Comparison of ENCODE assay signal across 8 cellular contexts in the genomic region with DNA sequence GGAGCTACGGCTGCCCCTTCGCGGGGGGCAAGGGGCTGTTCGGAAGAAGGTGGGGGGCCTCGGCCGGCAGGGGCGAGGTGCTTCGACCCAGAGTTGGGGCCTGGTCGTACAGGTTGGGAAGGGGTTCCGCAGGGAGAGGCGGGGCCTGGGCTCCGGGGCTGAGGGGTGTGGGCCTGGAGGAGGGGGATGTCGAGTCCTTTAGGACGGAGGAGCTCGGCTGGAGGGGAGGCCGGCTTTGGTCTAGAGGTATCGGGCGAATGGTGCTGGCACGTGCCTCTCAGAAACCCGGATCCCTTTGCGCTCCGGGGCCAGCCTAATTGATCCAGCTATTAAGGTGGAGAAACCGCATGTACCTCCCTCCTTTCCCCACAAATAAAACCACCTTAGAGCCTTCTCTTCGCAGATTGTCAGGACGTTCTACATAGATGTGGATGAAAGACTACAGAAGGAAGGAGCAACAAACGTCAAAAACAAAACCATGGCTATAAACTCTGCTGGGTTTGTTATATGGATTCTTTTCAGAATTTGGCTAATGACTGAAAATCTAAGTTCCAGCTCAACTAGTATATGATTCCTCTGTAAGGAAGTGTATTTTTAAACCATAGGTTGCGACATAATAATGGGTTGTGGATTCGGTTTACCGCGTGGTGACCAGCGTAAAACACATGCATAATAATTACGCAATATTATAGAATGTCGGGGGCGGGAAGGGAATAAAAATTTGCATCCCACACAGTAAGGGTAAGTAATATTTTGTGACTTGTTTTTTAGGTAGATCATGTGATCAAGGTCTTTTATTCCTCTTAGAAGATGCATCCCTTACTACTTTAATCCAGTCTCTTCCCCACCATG. TPM values are rescaled to one million over a fixed set of nuclear protein-coding genes. Genes with fewer than 3 reads are reported as not detected.
DNase-seq lines count a peak whose midpoint lies in the region; ATAC-seq, FAIRE-seq and TF ChIP-seq lines count a peak whose summit lies in the region.

No MANE protein-coding gene starts in this region.

- 49% methylated on average over 12 of the region's 34 CpGs for WGBS in HepG2 (ENCODE audit: low lambda C conversion rate)

- H3K27me3 ChIP-seq in Panc1 (ENCODE audit: control insufficient read depth, insufficient read depth, low read length) = no peaks in the 10 kb centered on the region
- H3K27me3 ChIP-seq in HepG2 (ENCODE audit: control insufficient read depth in 1 of 2, insufficient read depth in 2 of 2, low read length in 2 of 2) = no peaks in the 10 kb centered on the region

- H3K27ac ChIP-seq in Panc1 (ENCODE audit: low read length) (0 out of 2 replicates have a peak overlapping the region, but pooled peaks have one; percentile 39), HepG2 (ENCODE audit: extremely low read length, insufficient read depth, low read length) (peak overlapping the region; percentile 50)

- ATAC-seq in GM19438 (IDR thresholded peaks at IDR 0.05; ENCODE audit: low read depth, unreplicated experiment) = peak; percentile 39
- peak; percentile 22 for ATAC-seq in HG03457 (IDR thresholded peaks at IDR 0.05; ENCODE audit: unreplicated experiment)
- peak; percentile 81 for ATAC-seq in Panc1
- peak; percentile 77 for ATAC-seq in HepG2

- FAIRE-seq in HepG2 (lab: Jason Lieb, UNC) = no peak

- no peaks in the 10 kb centered on the region for H4K20me1 ChIP-seq in HepG2 (ENCODE audit: insufficient read depth, low read length)

- in situ Hi-C loops in Panc1 (cut with HindIII; ENCODE audit: low pct_unique_long_range_greater_than_20kb, low sequenced_read_pairs) = no loop called here
- in situ Hi-C loops in HepG2 (cut with HindIII; ENCODE audit: extremely low pct_ligation_motif_present, low pct_unique_long_range_greater_than_20kb) = loop anchor here (25.0 kb wide), 1 partner anchor 122 kb away; the partner anchor contains the start of gene TOP2B

- no peaks in the 10 kb centered on the region for H3K9me3 ChIP-seq in Panc1 (ENCODE audit: control insufficient read depth, insufficient read depth, low read depth, low read length)
- H3K9me3 ChIP-seq in HepG2 (ENCODE audit: low read length) = no peaks in the 10 kb centered on the region

- H3K79me2 ChIP-seq in HepG2 (ENCODE audit: insufficient read depth, low read length) = peaks cover 40% of the 10 kb centered on the region

- CTCF ChIA-PET in Panc1 (lab: Charles Lee) = no interaction called here
- CTCF ChIA-PET in HepG2 (lab: Yijun Ruan, JAX; ENCODE audit: low intra/inter-chr PET ratio, low total read pairs) = no interaction called here

- H3K4me2 ChIP-seq in HepG2 (ENCODE audit: low read depth, low read length) = peak overlapping the region; percentile 88

- H3K9ac ChIP-seq in HepG2 (ENCODE audit: insufficient read depth, low read depth, low read length) = peak overlapping the region; percentile 61

- DNase-seq in DMS53 (lab: John Stamatoyannopoulos, UW) (peak; percentile 50), Panc1 (ENCODE audit: low read depth, low spot score) (no peak), choroid plexus epithelial cell (ENCODE audit: low read depth) (peak; percentile 45), HepG2 (ENCODE audit: low spot score) (peak; percentile 30), superior temporal gyrus (ENCODE audit: extremely low spot score) (peak; percentile 58)
- DNase-seq in NK-92 treated with Interleukin-12 subunit alpha and Interleukin-12 subunit beta, amount 100 ng/mL, for 24 hours (lab: John Stamatoyannopoulos, UW) = no peak

- no peak for TF ChIP-seq RAD21 in HepG2 (CRISPR knock-in tag; IDR thresholded peaks at IDR 0.05)

- TF ChIP-seq POLR2A in HepG2 (IDR thresholded peaks at IDR 0.05; ENCODE audit: insufficient read depth in 1 of 2, low read depth in 2 of 2, low read length in 2 of 2) = no peak; a peak in 1 of 4 replicates

- no peak for TF ChIP-seq CTCF in Panc1 (IDR thresholded peaks at IDR 0.05)
- no peak for TF ChIP-seq CTCF in choroid plexus epithelial cell (conservative IDR thresholded peaks at IDR 0.05; ENCODE audit: low read depth, low read length)
- 0 out of 2 replicates have a peak, but pooled peaks have one; percentile 0 for TF ChIP-seq CTCF in HepG2 (CRISPR knock-in tag; IDR thresholded peaks at IDR 0.05)

- intact Hi-C loops in Panc1 (cut with micrococcal nuclease; ENCODE audit: unreplicated experiment) = no loop called here
- intact Hi-C loops in HepG2 (cut with micrococcal nuclease; ENCODE audit: unreplicated experiment) = loop anchor here (5.0 kb wide), 1 partner anchor 137 kb away; no protein-coding TSS in a partner anchor

- TF ChIP-seq EP300 in HepG2 (IDR thresholded peaks at IDR 0.05; ENCODE audit: low read depth in 2 of 2, low read length in 2 of 2) (no peak), HepG2 (CRISPR knock-in tag; IDR thresholded peaks at IDR 0.05; ENCODE audit: borderline replicate concordance) (no peak; the same call in 1 of the 2 replicates)

- POLR2A ChIA-PET in Panc1 (lab: Charles Lee) (interaction anchor here (0.7 kb wide), 1 partner anchor 67 kb away, joined by 12 read pairs; no protein-coding TSS in a partner anchor), HepG2 (lab: Yijun Ruan, JAX) (interaction anchor here (0.6 to 1.7 kb wide), 7 partner anchors 9 to 1867 kb away, joined by 3 to 6 read pairs (median 4); partner anchors contain the start of genes NKIRAS1 and RPL15)

- peak overlapping the region; percentile 51 for H2AFZ ChIP-seq in HepG2 (ENCODE audit: low read length)

- peaks cover 4% of the 10 kb centered on the region for H3K4me1 ChIP-seq in Panc1 (ENCODE audit: control insufficient read depth, insufficient read depth, low read length)
- peaks cover 64% of the 10 kb centered on the region for H3K4me1 ChIP-seq in HepG2 (ENCODE audit: insufficient read depth, low read length)

- H3K4me3 ChIP-seq in Panc1 (ENCODE audit: low read depth in 2 of 2, low read length in 2 of 2) (peak overlapping the region; percentile 52 to 69), choroid plexus epithelial cell (ENCODE audit: low read depth, low read length) (peak overlapping the region; percentile 78), HepG2 (replicated peaks in 1 of 3; ENCODE audit: insufficient read depth in 1 of 3, low read depth in 2 of 3, low read length in 3 of 3) (peak overlapping the region; percentile 68 to 87 (median 75))

- BruUV-seq in Panc1 (replicated peaks; lab: Mats Ljungman, UMichigan) (no TSS peak), HepG2 (replicated peaks; lab: Mats Ljungman, UMichigan) (TSS peak; percentile 83)

- no peaks in the 10 kb centered on the region; the same call in 1 of the 2 replicates for H3K36me3 ChIP-seq in Panc1 (ENCODE audit: control insufficient read depth, insufficient read depth, low read length)
- H3K36me3 ChIP-seq in HepG2 (replicated peaks in 1 of 2; ENCODE audit: control insufficient read depth in 1 of 2, insufficient read depth in 2 of 2, low read length in 2 of 2) = no peaks in the 10 kb centered on the region

RNA-seq across cellular contexts. Expression of gene NGLY1, which starts 0.6 kb away (rescaled TPM):
- 14.6 TPM for total RNA-seq in Panc1 (2021; ENCODE audit: unreplicated experiment)
- 7.2 TPM for polyA plus RNA-seq in Panc1 (2012; ENCODE audit: insufficient read length)
- 44.5 and 53.6 TPM in 2 replicates for total RNA-seq in HepG2 (2016; rRNA removed; fragmentation: Illumina TruSeq; extraction: Trizol)
- 20.6 and 24.6 TPM in 2 replicates for total RNA-seq in HepG2 (2016; cell fraction: cytosol; rRNA removed; fragmentation: Illumina TruSeq; extraction: Trizol; ENCODE audit: low read depth)
- 47.2 and 53.9 TPM in 2 replicates for total RNA-seq in HepG2 (2016; cell fraction: insoluble cytoplasmic fraction; rRNA removed; fragmentation: Illumina TruSeq; extraction: Trizol)
- total RNA-seq in HepG2 (2016; cell fraction: membrane; rRNA removed; fragmentation: Illumina TruSeq; extraction: Trizol) = 40.5 and 44.5 TPM in 2 replicates
- 45.5 and 51.6 TPM in 2 replicates for total RNA-seq in HepG2 (2016; cell fraction: nucleus; rRNA removed; fragmentation: Illumina TruSeq; extraction: Trizol)
- 26.7 and 28.2 TPM in 2 replicates for polyA plus RNA-seq in HepG2 (2011; rRNA removed)
- 9.0 and 15.4 TPM in 2 replicates for polyA plus RNA-seq in HepG2 (2011; cell fraction: cytosol; rRNA removed)
- 21.8 and 30.1 TPM in 2 replicates for polyA plus RNA-seq in HepG2 (2011; cell fraction: nucleus; rRNA removed)
- polyA plus RNA-seq in HepG2 (2012) = 33.7 and 70.3 TPM in 2 replicates
- polyA plus RNA-seq in HepG2 (2016; cell fraction: cytosol; fragmentation: Illumina TruSeq; extraction: Trizol; ENCODE audit: low read depth) = 16.6 and 17.0 TPM in 2 replicates
- polyA plus RNA-seq in HepG2 (2016; cell fraction: insoluble cytoplasmic fraction; fragmentation: Illumina TruSeq; extraction: Trizol; ENCODE audit: low read depth) = 45.3 and 49.0 TPM in 2 replicates
- 26.4 and 27.3 TPM in 2 replicates for polyA plus RNA-seq in HepG2 (2016; cell fraction: membrane; fragmentation: Illumina TruSeq; extraction: Trizol; ENCODE audit: low read depth)
- polyA plus RNA-seq in HepG2 (2016; cell fraction: nucleus; fragmentation: Illumina TruSeq; extraction: Trizol; ENCODE audit: insufficient read depth, low read depth) = 56.3 and 58.4 TPM in 2 replicates
- 10.2 and 14.1 TPM in 2 replicates for polyA minus RNA-seq in HepG2 (2011; rRNA and poly(A)+ RNA removed; ENCODE audit: low replicate concordance)
- polyA minus RNA-seq in HepG2 (2011; cell fraction: cytosol; rRNA and poly(A)+ RNA removed) = 21.5 and 25.2 TPM in 2 replicates
- 83.3 and 108 TPM in 2 replicates for polyA minus RNA-seq in HepG2 (2011; cell fraction: nucleus; rRNA and poly(A)+ RNA removed)

RNA-seq across cellular contexts. Expression of gene OXSM, which starts 6.0 kb away (rescaled TPM):
- total RNA-seq in Panc1 (2021; ENCODE audit: unreplicated experiment) (0.28 TPM), HepG2 (2016; rRNA removed; fragmentation: Illumina TruSeq; extraction: Trizol) (14.1 and 18.2 TPM in 2 replicates)
- polyA plus RNA-seq in Panc1 (2012; ENCODE audit: insufficient read length) = 0.41 TPM
- 4.5 and 6.4 TPM in 2 replicates for total RNA-seq in HepG2 (2016; cell fraction: cytosol; rRNA removed; fragmentation: Illumina TruSeq; extraction: Trizol; ENCODE audit: low read depth)
- total RNA-seq in HepG2 (2016; cell fraction: insoluble cytoplasmic fraction; rRNA removed; fragmentation: Illumina TruSeq; extraction: Trizol) = 12.5 and 18.8 TPM in 2 replicates
- total RNA-seq in HepG2 (2016; cell fraction: membrane; rRNA removed; fragmentation: Illumina TruSeq; extraction: Trizol) = 9.4 and 9.5 TPM in 2 replicates
- total RNA-seq in HepG2 (2016; cell fraction: nucleus; rRNA removed; fragmentation: Illumina TruSeq; extraction: Trizol) = 13.9 and 15.9 TPM in 2 replicates
- polyA plus RNA-seq in HepG2 (2011; rRNA removed) = 28.8 and 34.4 TPM in 2 replicates
- polyA plus RNA-seq in HepG2 (2011; cell fraction: cytosol; rRNA removed) = 17.2 and 22.8 TPM in 2 replicates
- 27.7 and 44.1 TPM in 2 replicates for polyA plus RNA-seq in HepG2 (2011; cell fraction: nucleus; rRNA removed)
- polyA plus RNA-seq in HepG2 (2012) = 14.1 and 19.7 TPM in 2 replicates
- polyA plus RNA-seq in HepG2 (2016; cell fraction: cytosol; fragmentation: Illumina TruSeq; extraction: Trizol; ENCODE audit: low read depth) = 4.3 and 4.9 TPM in 2 replicates
- 10.8 and 11.6 TPM in 2 replicates for polyA plus RNA-seq in HepG2 (2016; cell fraction: insoluble cytoplasmic fraction; fragmentation: Illumina TruSeq; extraction: Trizol; ENCODE audit: low read depth)
- 4.9 and 5.1 TPM in 2 replicates for polyA plus RNA-seq in HepG2 (2016; cell fraction: membrane; fragmentation: Illumina TruSeq; extraction: Trizol; ENCODE audit: low read depth)
- polyA plus RNA-seq in HepG2 (2016; cell fraction: nucleus; fragmentation: Illumina TruSeq; extraction: Trizol; ENCODE audit: insufficient read depth, low read depth) = 18.1 and 22.4 TPM in 2 replicates
- polyA minus RNA-seq in HepG2 (2011; rRNA and poly(A)+ RNA removed; ENCODE audit: low replicate concordance) = 9.8 and 14.4 TPM in 2 replicates
- polyA minus RNA-seq in HepG2 (2011; cell fraction: cytosol; rRNA and poly(A)+ RNA removed) = 5.9 and 7.8 TPM in 2 replicates
- polyA minus RNA-seq in HepG2 (2011; cell fraction: nucleus; rRNA and poly(A)+ RNA removed) = 8.8 and 12.8 TPM in 2 replicates

Comparison
In these comparisons a context has a peak if more than half of its experiments do, and no peak if none do; other contexts are left out.
1. DNase-seq: peak in DMS53 (single experiment), choroid plexus epithelial cell (single experiment), HepG2 (single experiment) and superior temporal gyrus (single experiment); none in Panc1 (single experiment) and NK-92 treated with Interleukin-12 subunit alpha and Interleukin-12 subunit beta, amount 100 ng/mL, for 24 hours (single experiment).
2. ATAC-seq: peak in every context shown above with its lines; median percentile 81 in Panc1; 77 in HepG2; 39 in GM19438; 22 in HG03457.
3. Peak in every context shown above with its lines, with median percentiles within 50 percentile points of each other: H3K4me3 ChIP-seq.